In the genomic region with DNA sequence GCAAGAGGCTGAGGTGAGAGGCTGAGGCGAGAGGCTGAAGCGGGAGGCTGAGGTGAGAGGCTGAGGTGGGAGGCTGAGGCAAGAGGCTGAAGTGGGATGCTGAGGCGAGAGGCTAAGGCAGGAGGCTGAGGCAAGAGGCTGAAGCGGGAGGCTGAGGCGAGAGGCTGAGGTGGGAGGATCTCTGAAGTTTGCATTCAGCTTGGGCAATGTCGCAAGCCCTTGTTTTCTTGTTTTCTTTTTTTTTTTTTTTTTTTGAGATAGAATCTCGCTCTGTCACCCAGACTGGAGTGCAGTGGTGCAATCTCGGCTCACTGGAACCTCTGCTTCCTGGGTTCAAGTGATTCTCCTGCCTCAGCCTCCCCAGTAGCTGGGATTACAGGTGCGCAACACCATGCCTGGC, we compare ENCODE assay signal across 8 cellular contexts. TPM values are rescaled to one million over a fixed set of nuclear protein-coding genes. Genes with fewer than 3 reads are reported as not detected.
"Had no signal": no experiment of that assay in that cellular context is flagged by ENCODE, and none has a peak within 500 bp of the region (broad histone marks: within the 10 kb centered on the region; RNA-seq: fewer than 3 reads in every experiment).

No MANE protein-coding gene starts in this region.

RNA-seq across cellular contexts. Expression of gene RPS6KL1, which starts 8.7 kb away (rescaled TPM):
- total RNA-seq: HT1080 had no signal

RNA-seq across cellular contexts. Expression of gene PGF, which starts 23.7 kb away (rescaled TPM):
- polyA plus RNA-seq: IgD-negative memory B cell had no signal

RNA-seq across cellular contexts. Expression of gene PROX2, which starts 55.8 kb away (rescaled TPM):
- total RNA-seq: HT1080, NCI-H460, PC-9, Peyer's patch, Right ventricle myocardium inferior, RPMI7951, SJCRH30 had no signal
- polyA plus RNA-seq: IgD-negative memory B cell had no signal
